In genomic region chr2:73776869-73777519, GRCh38 we compare ENCODE assay signal across 1 cellular context.
TF ChIP-seq lines count a peak whose summit lies in the region.

No MANE protein-coding gene starts in this region.

TF ChIP-seq in HEK293, 187 proteins besides CTCF, POLR2A, EP300 and RAD21 (continued from another document and continues in another):
- no peak for TF ChIP-seq AEBP2 (tag by site-specific recombination; IDR thresholded peaks at IDR 0.05; ENCODE audit: borderline replicate concordance)
- no peak for TF ChIP-seq ZNF266 (tag by site-specific recombination; IDR thresholded peaks at IDR 0.05; ENCODE audit: low read depth)
- no peak for TF ChIP-seq ZNF16 (tag by site-specific recombination; IDR thresholded peaks at IDR 0.05; ENCODE audit: low read depth)
- TF ChIP-seq EGR2 (tag by site-specific recombination; IDR thresholded peaks at IDR 0.05; ENCODE audit: low read depth), result no peak
- no peak for TF ChIP-seq ZBTB7A (tag by site-specific recombination; IDR thresholded peaks at IDR 0.05; ENCODE audit: low read depth)
- no peak for TF ChIP-seq ZNF561 (tag by site-specific recombination; IDR thresholded peaks at IDR 0.05; ENCODE audit: borderline replicate concordance)
- TF ChIP-seq ZNF157 (tag by site-specific recombination; IDR thresholded peaks at IDR 0.05), result no peak
- no peak for TF ChIP-seq ZNF426 (tag by site-specific recombination; IDR thresholded peaks at IDR 0.05)
- no peak for TF ChIP-seq KLF1 (tag by site-specific recombination; IDR thresholded peaks at IDR 0.05)
- no peak for TF ChIP-seq ZNF223 (tag by site-specific recombination; IDR thresholded peaks at IDR 0.05)
- TF ChIP-seq ZSCAN18 (tag by site-specific recombination; IDR thresholded peaks at IDR 0.05), result no peak
- TF ChIP-seq GLIS1 (tag by site-specific recombination; IDR thresholded peaks at IDR 0.05), result no peak
- TF ChIP-seq ZBTB20 (tag by site-specific recombination; IDR thresholded peaks at IDR 0.05), result no peak
- TF ChIP-seq ZNF37A (tag by site-specific recombination; IDR thresholded peaks at IDR 0.05), result no peak
- peak; percentile 71; the same call in 1 of the 2 replicates for TF ChIP-seq HIC1 (tag by site-specific recombination; IDR thresholded peaks at IDR 0.05)
- no peak for TF ChIP-seq ZNF292 (tag by site-specific recombination; IDR thresholded peaks at IDR 0.05; ENCODE audit: borderline replicate concordance, low read depth)
- no peak for TF ChIP-seq YY1 (tag by site-specific recombination; IDR thresholded peaks at IDR 0.05)
- peak; percentile 78 for TF ChIP-seq ZNF121 (tag by site-specific recombination; IDR thresholded peaks at IDR 0.05)
- no peak for TF ChIP-seq ZNF610 (tag by site-specific recombination; IDR thresholded peaks at IDR 0.05; ENCODE audit: borderline replicate concordance)
- no peak for TF ChIP-seq ZNF660 (tag by site-specific recombination; IDR thresholded peaks at IDR 0.05)
- no peak for TF ChIP-seq ZNF596 (tag by site-specific recombination; IDR thresholded peaks at IDR 0.05)
- no peak for TF ChIP-seq SP3 (tag by site-specific recombination; IDR thresholded peaks at IDR 0.05)
- TF ChIP-seq ZNF202 (tag by site-specific recombination; IDR thresholded peaks at IDR 0.05; ENCODE audit: borderline replicate concordance), result no peak
- no peak for TF ChIP-seq ZNF843 (tag by site-specific recombination; IDR thresholded peaks at IDR 0.05)
- no peak for TF ChIP-seq IKZF3 (tag by site-specific recombination; IDR thresholded peaks at IDR 0.05)
- no peak for TF ChIP-seq ZNF350 (tag by site-specific recombination; IDR thresholded peaks at IDR 0.05)
- TF ChIP-seq ZNF76 (tag by site-specific recombination; IDR thresholded peaks at IDR 0.05; ENCODE audit: borderline replicate concordance, low read depth), result no peak
- TF ChIP-seq SALL2 (tag by site-specific recombination; IDR thresholded peaks at IDR 0.05; ENCODE audit: borderline replicate concordance), result no peak
- TF ChIP-seq WT1 (tag by site-specific recombination; IDR thresholded peaks at IDR 0.05), result no peak
- no peak for TF ChIP-seq ZNF311 (tag by site-specific recombination; IDR thresholded peaks at IDR 0.05; ENCODE audit: borderline replicate concordance)
- TF ChIP-seq ZNF362 (tag by site-specific recombination; IDR thresholded peaks at IDR 0.05), result peak; percentile 39; the same call in 1 of the 2 replicates
- TF ChIP-seq BCL11A (tag by site-specific recombination; IDR thresholded peaks at IDR 0.05; ENCODE audit: low read depth), result no peak
- no peak for TF ChIP-seq ZNF148 (tag by site-specific recombination; IDR thresholded peaks at IDR 0.05; ENCODE audit: borderline replicate concordance)
- TF ChIP-seq ZNF138 (tag by site-specific recombination; IDR thresholded peaks at IDR 0.05; ENCODE audit: borderline replicate concordance), result no peak
- TF ChIP-seq ZNF837 (tag by site-specific recombination; IDR thresholded peaks at IDR 0.05), result no peak
- no peak for TF ChIP-seq ZNF639 (tag by site-specific recombination; IDR thresholded peaks at IDR 0.05)
- peak; percentile 43; the same call in 1 of the 2 replicates for TF ChIP-seq INSM2 (tag by site-specific recombination; IDR thresholded peaks at IDR 0.05)
- TF ChIP-seq ZNF830 (tag by site-specific recombination; IDR thresholded peaks at IDR 0.05; ENCODE audit: low read depth), result no peak
- no peak for TF ChIP-seq ZNF544 (tag by site-specific recombination; IDR thresholded peaks at IDR 0.05)
- no peak for TF ChIP-seq ZNF645 (tag by site-specific recombination; IDR thresholded peaks at IDR 0.05)
- TF ChIP-seq ZSCAN4 (tag by site-specific recombination; IDR thresholded peaks at IDR 0.05), result no peak
- TF ChIP-seq ZBTB1 (tag by site-specific recombination; IDR thresholded peaks at IDR 0.05), result no peak
- peak; percentile 42; the same call in 1 of the 2 replicates for TF ChIP-seq ZXDB (tag by site-specific recombination; IDR thresholded peaks at IDR 0.05)
